13 cellular contexts compared by ENCODE assay signal in genomic region chr12:113327000-113327399, GRCh38. TPM values are rescaled to one million over a fixed set of nuclear protein-coding genes. Genes with fewer than 3 reads are reported as not detected.
A peak's percentile ranks its signal among the peaks of the same experiment; 100 is the strongest.
DNase-seq lines count a peak whose midpoint lies in the region; ATAC-seq and TF ChIP-seq lines count a peak whose summit lies in the region.
"Had no signal": no experiment of that assay in that cellular context is flagged by ENCODE, and none has a peak within 500 bp of the region (broad histone marks: within the 10 kb centered on the region; RNA-seq: fewer than 3 reads in every experiment).

No MANE protein-coding gene starts in this region.

- TF ChIP-seq CTCF in HCT116 (IDR thresholded peaks at IDR 0.05 in 2 of 3, conservative IDR thresholded peaks at IDR 0.05 in 1 of 3; ENCODE audit: borderline replicate concordance in 1 of 3, insufficient read depth in 1 of 3, low read depth in 2 of 3, low read length in 2 of 3): no peak
- no peak for TF ChIP-seq CTCF in adrenal gland (IDR thresholded peaks at IDR 0.05)
- no peak for TF ChIP-seq CTCF in spleen (IDR thresholded peaks at IDR 0.05 in 8 of 11, conservative IDR thresholded peaks at IDR 0.05 in 3 of 11)

- no peak overlapping the region for H3K4me2 ChIP-seq in HCT116 (ENCODE audit: low read length)

- H3K4me1 ChIP-seq in HCT116 (ENCODE audit: control insufficient read depth in 1 of 2, insufficient read depth in 2 of 2, low read length in 2 of 2) (no peaks in the 10 kb centered on the region; a peak in 1 of 4 replicates), adrenal gland (replicated peaks in 1 of 2) (peaks cover 14 to 35% of the 10 kb centered on the region in 2 donors), spleen (peaks cover 10 to 84% (median 37%) of the 10 kb centered on the region in 6 donors), aorta (ENCODE audit: control insufficient read depth in 1 of 2, insufficient read depth in 2 of 2, low read length in 2 of 2) (no peaks in the 10 kb centered on the region)

- ATAC-seq in HCT116: peak; percentile 23; the same call in 1 of the 2 replicates
- ATAC-seq in left ventricle myocardium superior: peak; percentile 57
- ATAC-seq in aorta (ENCODE audit: low FRiP score): no peak
- ATAC-seq: CD8-positive, alpha-beta T cell had no signal

- peaks cover 0 to 11% of the 10 kb centered on the region in 2 experiments; a peak in 2 of 4 replicates for H3K36me3 ChIP-seq in HCT116 (ENCODE audit: control insufficient read depth in 1 of 2, insufficient read depth in 2 of 2, low read length in 2 of 2)
- H3K36me3 ChIP-seq in adrenal gland (replicated peaks in 1 of 2): peaks cover 0 to 42% of the 10 kb centered on the region in 2 donors
- peaks cover 0 to 100% (median 19%) of the 10 kb centered on the region in 6 donors for H3K36me3 ChIP-seq in spleen
- H3K36me3 ChIP-seq in aorta (ENCODE audit: control insufficient read depth in 1 of 2, insufficient read depth in 2 of 2, low read length in 1 of 2): no peaks in the 10 kb centered on the region

- H3K27ac ChIP-seq in HCT116 (ENCODE audit: low read depth, low read length) (no peak overlapping the region), adrenal gland (peak overlapping the region in 4 of 5 donors; percentile 61 to 73 (median 66)), spleen (peak overlapping the region; percentile 6 to 72 (median 57)), aorta (ENCODE audit: low read depth in 1 of 2, low read length in 2 of 2) (no peak overlapping the region)

- H3K9ac ChIP-seq in HCT116 (ENCODE audit: low read length): no peak overlapping the region

- RAD21 ChIA-PET in HCT116 (lab: Charles Lee; ENCODE audit: low non-redundant PET in 1 of 2, low total read pairs in 2 of 2, uncharacterized antibody in 2 of 2, unreplicated experiment in 2 of 2): no interaction called here

- BruUV-seq in HCT116 (replicated peaks; lab: Mats Ljungman, UMichigan): no TSS peak

- H3K27me3 ChIP-seq in HCT116 (ENCODE audit: insufficient read depth, low read length) (no peaks in the 10 kb centered on the region), adrenal gland (no peaks in the 10 kb centered on the region), spleen (replicated peaks in 1 of 7) (no peaks in the 10 kb centered on the region), aorta (ENCODE audit: control insufficient read depth in 1 of 2, insufficient read depth in 2 of 2, low read length in 1 of 2) (no peaks in the 10 kb centered on the region)

- TF ChIP-seq RAD21 in HCT116 (IDR thresholded peaks at IDR 0.05; ENCODE audit: low read depth): no peak

- no peak for DNase-seq in HCT116 (ENCODE audit: low read depth, low spot score)
- DNase-seq in adrenal gland: no peak
- DNase-seq in left ventricle myocardium superior: no peak
- DNase-seq in spleen: no peak
- no peak for DNase-seq in aorta
- no peak for DNase-seq in activated CD4-positive, alpha-beta T cell treated with anti-CD3 and anti-CD28 coated beads for 4 hours
- no peak for DNase-seq in DMS53 (lab: John Stamatoyannopoulos, UW)
- no peak for DNase-seq in kidney glomerular epithelial cell (lab: John Stamatoyannopoulos, UW)
- DNase-seq: activated CD4-positive, alpha-beta T cell treated with anti-CD3 and anti-CD28 coated beads, Interleukin-2, amount 10 ng/mL, durations not matched to agents 24 days and 14 days; CD8-positive, alpha-beta T cell; midbrain; NCI-H446 treated with DMSO at 0.1 percent for 48 hours; T-helper 1 cell had no signal

- 65 to 84% (median 74%) methylated on average over 2 of the region's 2 CpGs; no CpG with 5 or more reads in 1 of the 4 donors for WGBS in adrenal gland, 4 donors
- 58 to 74% (median 66%) methylated on average over 2 of the region's 2 CpGs for WGBS in spleen, 5 donors
- 91 to 97% methylated on average over 2 of the region's 2 CpGs for WGBS in aorta, 2 donors

- H3K9me3 ChIP-seq in HCT116 (ENCODE audit: control insufficient read depth in 1 of 2, insufficient read depth in 1 of 2, low read depth in 1 of 2, low read length in 2 of 2) (no peaks in the 10 kb centered on the region), adrenal gland (replicated peaks in 1 of 3) (no peaks in the 10 kb centered on the region), spleen (peaks cover 0 to 2% (median 0%) of the 10 kb centered on the region in 8 donors), aorta (ENCODE audit: control insufficient read depth, low read length) (no peaks in the 10 kb centered on the region)

- TF ChIP-seq POLR2A in HCT116 (IDR thresholded peaks at IDR 0.05; ENCODE audit: borderline replicate concordance, extremely low read depth, insufficient read depth, insufficient read length) (no peak), adrenal gland (IDR thresholded peaks at IDR 0.05) (no peak), spleen (IDR thresholded peaks at IDR 0.05) (no peak)

- H3K4me3 ChIP-seq in HCT116 (replicated peaks in 1 of 2; ENCODE audit: low read depth in 1 of 2, low read length in 2 of 2): no peak overlapping the region
- H3K4me3 ChIP-seq in adrenal gland: no peak overlapping the region
- no peak overlapping the region for H3K4me3 ChIP-seq in spleen
- H3K4me3 ChIP-seq in aorta (ENCODE audit: low read length in 2 of 2): no peak overlapping the region

- CTCF ChIA-PET in HCT116 (lab: Charles Lee): no interaction called here

- peaks cover 4% of the 10 kb centered on the region; the same call in 1 of the 2 replicates for H3K79me2 ChIP-seq in HCT116 (ENCODE audit: insufficient read depth, low read length)

- no peaks in the 10 kb centered on the region for H4K20me1 ChIP-seq in HCT116 (ENCODE audit: insufficient read depth)

- no peaks in the 10 kb centered on the region for H3K9me2 ChIP-seq in HCT116 (ENCODE audit: insufficient read depth)

- POLR2A ChIA-PET in HCT116 (lab: Charles Lee): interaction anchor here (0.9 kb wide), 1 partner anchor 8 kb away, joined by 4 read pairs; the partner anchor contains the start of gene SLC8B1

- intact Hi-C loops in HCT116 (cut with micrococcal nuclease): no loop called here
- intact Hi-C loops in adrenal gland (cut with DNase I): no loop called here
- intact Hi-C loops in left ventricle myocardium superior (cut with micrococcal nuclease): no loop called here
- intact Hi-C loops in spleen (cut with DNase I; ENCODE audit: low total_unique reads): loop anchor here (10.0 kb wide), 1 partner anchor 98 kb away; the partner anchor contains the start of gene SDSL
- intact Hi-C loops in aorta (cut with DNase I): no loop called here

- no peak overlapping the region for H2AFZ ChIP-seq in HCT116 (ENCODE audit: low read depth, low read length, poor library complexity, severe bottlenecking)

TF ChIP-seq in HCT116, 20 proteins besides CTCF, POLR2A, EP300 and RAD21 (continues in another document):
- TF ChIP-seq CEBPB (IDR thresholded peaks at IDR 0.05; ENCODE audit: low read depth) (no peak), ZFX (IDR thresholded peaks at IDR 0.05) (no peak), ZNF274 (IDR thresholded peaks at IDR 0.05; ENCODE audit: low read depth, low read length) (no peak), CBX3 (IDR thresholded peaks at IDR 0.05; ENCODE audit: low read depth) (no peak), EZH2phosphoT487 (IDR thresholded peaks at IDR 0.05; ENCODE audit: borderline replicate concordance) (no peak), EGR1 (IDR thresholded peaks at IDR 0.05; ENCODE audit: low read depth) (no peak), POLR2AphosphoS5 (IDR thresholded peaks at IDR 0.05; ENCODE audit: low read depth, low read length) (no peak), SP1 (IDR thresholded peaks at IDR 0.05; ENCODE audit: low read depth) (no peak), ZBTB33 (IDR thresholded peaks at IDR 0.05; ENCODE audit: extremely low read depth, insufficient replicate concordance, low read length) (no peak), TCF7L2 (IDR thresholded peaks at IDR 0.05; ENCODE audit: borderline replicate concordance, extremely low read depth, insufficient read depth, insufficient read length) (no peak), SRF (IDR thresholded peaks at IDR 0.05; ENCODE audit: low read depth) (no peak), EZH2 (IDR thresholded peaks at IDR 0.05) (no peak)

RNA-seq across cellular contexts. Expression of gene SLC8B1, which starts 7.9 kb away (rescaled TPM):
- total RNA-seq in HCT116 (2021; ENCODE audit: unreplicated experiment): 30.9 TPM
- 23.2 and 27.1 TPM in 2 replicates for polyA plus RNA-seq in HCT116 (2012)
- 100 to 1,000 TPM; 125 to 286 (median 172) TPM for total RNA-seq in adrenal gland
- 100 to 1,000 TPM; 194 to 288 (median 216) TPM for polyA plus RNA-seq in adrenal gland
- 11.5 TPM for total RNA-seq in left ventricle myocardium superior
- total RNA-seq in spleen: 100 to 1,000 TPM in 2 of 7 donors, 10 to 100 TPM in 5; 54.7 to 126 (median 84.4) TPM
- polyA plus RNA-seq in spleen: 10 to 100 TPM; 15.0 to 47.1 (median 32.5) TPM
- 10 to 100 TPM; 32.8 to 48.6 TPM for total RNA-seq in aorta
- polyA plus RNA-seq in aorta: 10 to 100 TPM in 1 of 2 donors, 1 to 10 TPM in 1; 8.1 to 46.6 TPM

RNA-seq across cellular contexts. Expression of gene PLBD2, which starts 31.4 kb away (rescaled TPM):
- total RNA-seq in HCT116 (2021; ENCODE audit: unreplicated experiment) (45.0 TPM), adrenal gland (100 to 1,000 TPM; 243 to 416 (median 352) TPM), left ventricle myocardium superior (34.4 TPM), spleen (10 to 100 TPM; 27.9 to 38.8 (median 30.6) TPM), aorta (10 to 100 TPM; 60.6 to 76.1 TPM)
- 25.0 and 28.2 TPM in 2 replicates for polyA plus RNA-seq in HCT116 (2012)
- polyA plus RNA-seq in adrenal gland (100 to 1,000 TPM; 128 to 467 (median 142) TPM), spleen (1 to 10 TPM; 4.2 to 9.0 (median 4.3) TPM), aorta (10 to 100 TPM; 11.6 to 31.7 TPM)

Comparison
In these comparisons a context has a peak if more than half of its experiments do, and no peak if none do; other contexts are left out.
1. H3K27ac ChIP-seq: peak in adrenal gland (4 of 5) and spleen (8 of 8); none in HCT116 (single experiment) and aorta (0 of 2).